In genomic region chr1:161193561-161194235, GRCh38 we compare ENCODE assay signal across 16 cellular contexts. TPM values are rescaled to one million over a fixed set of nuclear protein-coding genes. Genes with fewer than 3 reads are reported as not detected.
DNase-seq lines count a peak whose midpoint lies in the region; ATAC-seq and TF ChIP-seq lines count a peak whose summit lies in the region.
"Had no signal": no experiment of that assay in that cellular context is flagged by ENCODE, and none has a peak within 500 bp of the region (broad histone marks: within the 10 kb centered on the region; RNA-seq: fewer than 3 reads in every experiment).

No MANE protein-coding gene starts in this region.

- no peak for DNase-seq in WERI-Rb-1
- DNase-seq in globus pallidus (ENCODE audit: low spot score) = peak; percentile 91
- DNase-seq in pons (ENCODE audit: low spot score) = peak; percentile 91
- no peak for DNase-seq in NAMALWA (ENCODE audit: low spot score)
- DNase-seq in mesenteric fat pad (ENCODE audit: low spot score) = no peak
- no peak for DNase-seq in NCI-H1092 treated with DMSO at 0.1 percent for 48 hours (lab: John Stamatoyannopoulos, UW)
- DNase-seq: CD4-positive, CD25-positive, alpha-beta regulatory T cell; NCI-H1436 treated with DMSO at 0.1 percent for 48 hours; stimulated activated CD4-positive, alpha-beta T cell treated with anti-CD3 and anti-CD28 coated beads, Interleukin-1b, Interleukin-23, amount 100 ng/mL, for 48 hours had no signal

- H3K27ac ChIP-seq in BLaER1 = peak overlapping the region; percentile 57
- no peak overlapping the region for H3K27ac ChIP-seq in WERI-Rb-1
- H3K27ac ChIP-seq: cardiac muscle cell, SK-N-MC had no signal

- ATAC-seq in HG03280 (IDR thresholded peaks at IDR 0.05; ENCODE audit: unreplicated experiment) = no peak
- ATAC-seq: stimulated activated memory B cell treated with anti-CD40 and anti-IgM and Interleukin-4, amounts not matched to agents 10 μg/mL and 1 μg/mL and 100 μg/mL, for 72 hours; WTC11 had no signal

- H4K20me1 ChIP-seq in BLaER1 = no peaks in the 10 kb centered on the region

- H3K27me3 ChIP-seq in BLaER1 (no peaks in the 10 kb centered on the region), WERI-Rb-1 (ENCODE audit: insufficient read depth, low read depth, severe bottlenecking) (no peaks in the 10 kb centered on the region)
- H3K27me3 ChIP-seq: cardiac muscle cell had no signal

- H3K4me2 ChIP-seq in BLaER1 = peak overlapping the region; percentile 65

- no peaks in the 10 kb centered on the region for H3K36me3 ChIP-seq in BLaER1
- peaks cover 34% of the 10 kb centered on the region for H3K36me3 ChIP-seq in WERI-Rb-1
- H3K36me3 ChIP-seq: cardiac muscle cell had no signal

- H3K9me3 ChIP-seq in BLaER1 (no peaks in the 10 kb centered on the region), WERI-Rb-1 (ENCODE audit: severe bottlenecking) (no peaks in the 10 kb centered on the region)

- 0 out of 2 replicates have a peak overlapping the region, but pooled peaks have one; percentile 46 for H3K9ac ChIP-seq in BLaER1

- peak; percentile 23; the same call in 1 of the 2 replicates for TF ChIP-seq CTCF in WERI-Rb-1 (IDR thresholded peaks at IDR 0.05; ENCODE audit: low read depth, low read length)

- no peak overlapping the region for H3K4me3 ChIP-seq in BLaER1
- H3K4me3 ChIP-seq in WERI-Rb-1 (ENCODE audit: low read depth, low read length) = no peak overlapping the region
- H3K4me3 ChIP-seq: cardiac muscle cell, SK-N-MC had no signal

- H3K4me1 ChIP-seq in BLaER1 = peaks cover 79% of the 10 kb centered on the region

RNA-seq across cellular contexts. Expression of gene ADAMTS4, which starts 5.2 kb away (rescaled TPM):
- total RNA-seq in mesenteric fat pad = 438 TPM

RNA-seq across cellular contexts. Expression of gene NDUFS2, which starts 8.5 kb away (rescaled TPM):
- 96.1 TPM for total RNA-seq in mesenteric fat pad

RNA-seq across cellular contexts. Expression of gene B4GALT3, which starts 16.4 kb away (rescaled TPM):
- 32.1 TPM for total RNA-seq in mesenteric fat pad

RNA-seq across cellular contexts. Expression of gene FCER1G, which starts 21.4 kb away (rescaled TPM):
- total RNA-seq in mesenteric fat pad = 176 TPM
- total RNA-seq: cardiac muscle cell, fibroblast of lung had no signal

RNA-seq across cellular contexts. Expression of gene PPOX, which starts 27.5 kb away (rescaled TPM):
- total RNA-seq in mesenteric fat pad = 19.4 TPM

Comparison
In these comparisons a context has a peak if more than half of its experiments do, and no peak if none do; other contexts are left out.
1. DNase-seq: peak in globus pallidus (single experiment) and pons (single experiment); none in WERI-Rb-1 (single experiment), NAMALWA (single experiment), mesenteric fat pad (single experiment) and NCI-H1092 treated with DMSO at 0.1 percent for 48 hours (single experiment).